19 cellular contexts compared by ENCODE assay signal in the genomic region with DNA sequence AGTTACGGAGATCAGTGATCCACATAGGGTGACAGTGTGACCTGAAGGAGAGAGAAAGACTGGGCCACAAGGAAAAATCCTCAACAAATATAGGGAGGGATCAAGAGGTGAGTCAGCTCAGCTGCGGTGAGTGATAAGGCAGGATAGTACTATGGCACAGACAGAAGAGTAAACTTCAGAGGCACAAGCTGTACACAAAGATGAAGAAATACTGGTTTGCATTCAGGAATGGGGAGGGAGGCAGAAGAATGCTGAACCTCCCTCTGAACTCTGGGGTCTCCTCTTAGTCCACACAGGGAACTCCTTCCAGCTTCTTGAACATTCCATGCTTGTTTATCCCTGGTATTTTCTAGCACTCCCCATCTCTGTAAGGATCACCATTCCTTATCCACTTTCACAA.
"Had no signal": no experiment of that assay in that cellular context is flagged by ENCODE, and none has a peak within 500 bp of the region (broad histone marks: within the 10 kb centered on the region; RNA-seq: fewer than 3 reads in every experiment).

No MANE protein-coding gene starts in this region.

- H3K27ac ChIP-seq: colonic mucosa, gastroesophageal sphincter, left ventricle myocardium inferior, lower lobe of right lung, pancreas, sigmoid colon, skin epidermis had no signal

- H3K4me1 ChIP-seq: colonic mucosa, gastroesophageal sphincter, left ventricle myocardium inferior, lower lobe of right lung, pancreas, sigmoid colon had no signal

- H3K4me3 Mint-ChIP-seq: natural killer cell treated with Interleukin-12 subunit alpha and Interleukin-12 subunit beta and Interleukin-15 and Interleukin-18, amount 100 ng/mL, for 72 hours had no signal

- H3K27ac Mint-ChIP-seq: natural killer cell treated with Interleukin-12 subunit alpha and Interleukin-12 subunit beta and Interleukin-15 and Interleukin-18, amount 100 ng/mL, for 72 hours had no signal

- H3K27me3 ChIP-seq: colonic mucosa, gastroesophageal sphincter, pancreas, sigmoid colon had no signal

- H3K36me3 ChIP-seq: colonic mucosa, gastroesophageal sphincter, left ventricle myocardium inferior, lower lobe of right lung, pancreas, sigmoid colon had no signal

- H3K9me3 ChIP-seq: colonic mucosa, pancreas, sigmoid colon had no signal

- DNase-seq: colonic mucosa; dermis blood vessel endothelial cell; kidney; left cardiac atrium; left ventricle myocardium inferior; lower lobe of right lung; mesenchymal stem cell; midbrain; occipital lobe; pancreas; sigmoid colon; stimulated activated CD4-positive, alpha-beta T cell treated with anti-CD3 and anti-CD28 coated beads, Interleukin-12 subunit alpha, Interleukin-12 subunit beta, amount 100 ng/mL, for 4 hours; stimulated activated CD4-positive, alpha-beta T cell treated with anti-CD3 and anti-CD28 coated beads, Interleukin-2, amount 100 ng/mL, for 48 hours; stimulated activated naive CD4-positive, alpha-beta T cell treated with Interleukin-2 at 50 U/mL for 16 hours; trophoblast cell had no signal

- ATAC-seq: gastroesophageal sphincter; left cardiac atrium; lower lobe of right lung; natural killer cell treated with Interleukin-12 subunit alpha and Interleukin-12 subunit beta and Interleukin-15 and Interleukin-18, amount 100 ng/mL, for 72 hours; pancreas had no signal

- FAIRE-seq: kidney, pancreas, urothelium cell line had no signal

- H3K27me3 Mint-ChIP-seq: natural killer cell treated with Interleukin-12 subunit alpha and Interleukin-12 subunit beta and Interleukin-15 and Interleukin-18, amount 100 ng/mL, for 72 hours had no signal

- H3K4me3 ChIP-seq: colonic mucosa, gastroesophageal sphincter, left ventricle myocardium inferior, lower lobe of right lung, pancreas, sigmoid colon, skin epidermis had no signal
